Comparison of ENCODE assay signal across 19 cellular contexts in genomic region chr6:155955038-155955437, GRCh38.
DNase-seq lines count a peak whose midpoint lies in the region; ATAC-seq and TF ChIP-seq lines count a peak whose summit lies in the region.
"Had no signal": no experiment of that assay in that cellular context is flagged by ENCODE, and none has a peak within 500 bp of the region (broad histone marks: within the 10 kb centered on the region; RNA-seq: fewer than 3 reads in every experiment).

No MANE protein-coding gene starts in this region.

- H3K27ac ChIP-seq in HUES48 (ENCODE audit: low read depth, low read length), result peak overlapping the region; percentile 81
- peak overlapping the region; percentile 50 for H3K27ac ChIP-seq in iPS-20b (ENCODE audit: low read length)
- H3K27ac ChIP-seq: KMS-11 had no signal

- peaks cover 3% of the 10 kb centered on the region for H3K9me3 Mint-ChIP-seq in activated B cell treated with CpG ODN at 0.5 μM for 24 hours
- peaks cover 0 to 4% of the 10 kb centered on the region in 2 donors for H3K9me3 Mint-ChIP-seq in stimulated activated naive B cell treated with anti-CD40 and anti-IgM and Interleukin-4, amounts not matched to agents 10 μg/mL and 1 μg/mL and 100 μg/mL, for 72 hours

- peaks cover 5% of the 10 kb centered on the region for H3K4me1 Mint-ChIP-seq in activated B cell treated with CpG ODN at 0.5 μM for 24 hours
- H3K4me1 Mint-ChIP-seq in stimulated activated naive B cell treated with anti-CD40 and anti-IgM and Interleukin-4, amounts not matched to agents 10 μg/mL and 1 μg/mL and 100 μg/mL, for 72 hours, result peaks cover 0 to 3% of the 10 kb centered on the region in 2 donors

- no peaks in the 10 kb centered on the region for H3K27me3 Mint-ChIP-seq in activated B cell treated with CpG ODN at 0.5 μM for 24 hours
- H3K27me3 Mint-ChIP-seq in stimulated activated naive B cell treated with anti-CD40 and anti-IgM and Interleukin-4, amounts not matched to agents 10 μg/mL and 1 μg/mL and 100 μg/mL, for 72 hours, result no peaks in the 10 kb centered on the region

- POLR2A ChIA-PET in activated B cell treated with CpG ODN at 0.5 μM for 24 hours (lab: Charles Lee), result no interaction called here

- intact Hi-C loops in activated B cell treated with CpG ODN at 0.5 μM for 24 hours (cut with micrococcal nuclease), result no loop called here

- DNase-seq in activated B cell treated with CpG ODN at 0.5 μM for 24 hours (no peak), left lobe of liver (ENCODE audit: low spot score) (no peak)
- DNase-seq in stimulated activated naive B cell treated with anti-CD40 and anti-IgM and Interleukin-4, amounts not matched to agents 10 μg/mL and 1 μg/mL and 100 μg/mL, for 72 hours, result no peak
- DNase-seq: ACHN; AML-193; Caco-2; DMS53; NCI-H1105; NCI-H1694 treated with DMSO at 0.1 percent for 48 hours; NCI-H345; NK-92 treated with Interleukin-12 subunit alpha and Interleukin-12 subunit beta, amount 100 ng/mL, for 24 hours; RPMI8226; SIG-M5 had no signal

- H3K9me3 ChIP-seq in HUES48 (ENCODE audit: control insufficient read depth, insufficient read depth, low read length), result no peaks in the 10 kb centered on the region
- no peaks in the 10 kb centered on the region for H3K9me3 ChIP-seq in iPS-20b (ENCODE audit: insufficient read depth, low read depth, low read length)
- H3K9me3 ChIP-seq: Caco-2 had no signal

- H3K27ac Mint-ChIP-seq in activated B cell treated with CpG ODN at 0.5 μM for 24 hours, result peak overlapping the region; percentile 15
- H3K27ac Mint-ChIP-seq in stimulated activated naive B cell treated with anti-CD40 and anti-IgM and Interleukin-4, amounts not matched to agents 10 μg/mL and 1 μg/mL and 100 μg/mL, for 72 hours, result no peak overlapping the region

- CTCF ChIA-PET in activated B cell treated with CpG ODN at 0.5 μM for 24 hours (lab: Charles Lee), result no interaction called here

- H3K4me3 ChIP-seq in HUES48 (ENCODE audit: low read depth, low read length) (peak overlapping the region; percentile 33; the same call in 1 of the 2 replicates), iPS-20b (ENCODE audit: low read length) (0 out of 2 replicates have a peak overlapping the region, but pooled peaks have one; percentile 14)

- H3K36me3 ChIP-seq in HUES48 (ENCODE audit: control insufficient read depth, insufficient read depth, low read length), result no peaks in the 10 kb centered on the region
- no peaks in the 10 kb centered on the region for H3K36me3 ChIP-seq in iPS-20b (ENCODE audit: insufficient read depth, low read depth, low read length)

- ATAC-seq in activated B cell treated with CpG ODN at 0.5 μM for 24 hours (ENCODE audit: low read depth), result peak; percentile 75
- peak; percentile 84 to 86 for ATAC-seq in stimulated activated naive B cell treated with anti-CD40 and anti-IgM and Interleukin-4, amounts not matched to agents 10 μg/mL and 1 μg/mL and 100 μg/mL, for 72 hours (replicated peaks)
- ATAC-seq in left lobe of liver, result no peak
- no peak for ATAC-seq in GM21526 (IDR thresholded peaks at IDR 0.05; ENCODE audit: low FRiP score, unreplicated experiment)
- ATAC-seq in HG02571 (IDR thresholded peaks at IDR 0.05; ENCODE audit: unreplicated experiment), result no peak
- ATAC-seq: HCT116 had no signal

- H3K9ac ChIP-seq in HUES48 (ENCODE audit: low read depth, low read length) (peak overlapping the region; percentile 65), iPS-20b (ENCODE audit: low read depth, low read length) (peak overlapping the region; percentile 59; the same call in 1 of the 2 replicates)
- H3K9ac ChIP-seq: KMS-11 had no signal

- no peaks in the 10 kb centered on the region for H3K36me3 Mint-ChIP-seq in activated B cell treated with CpG ODN at 0.5 μM for 24 hours (ENCODE audit: low read depth)
- H3K36me3 Mint-ChIP-seq in stimulated activated naive B cell treated with anti-CD40 and anti-IgM and Interleukin-4, amounts not matched to agents 10 μg/mL and 1 μg/mL and 100 μg/mL, for 72 hours, result no peaks in the 10 kb centered on the region

- H3K27me3 ChIP-seq in HUES48 (ENCODE audit: control insufficient read depth, insufficient read depth, low read length) (no peaks in the 10 kb centered on the region), iPS-20b (ENCODE audit: insufficient read depth, low read length) (no peaks in the 10 kb centered on the region)

- peaks cover 30% of the 10 kb centered on the region for H3K4me1 ChIP-seq in HUES48 (ENCODE audit: control insufficient read depth, insufficient read depth, low read length)
- peaks cover 31% of the 10 kb centered on the region; the same call in 1 of the 2 replicates for H3K4me1 ChIP-seq in iPS-20b (ENCODE audit: insufficient read depth, low read length)
- H3K4me1 ChIP-seq: Caco-2 had no signal

- no peak for TF ChIP-seq CTCF in activated B cell treated with CpG ODN at 0.5 μM for 24 hours (IDR thresholded peaks at IDR 0.05)

- H3K4me3 Mint-ChIP-seq in activated B cell treated with CpG ODN at 0.5 μM for 24 hours, result no peak overlapping the region
- peak overlapping the region in 1 of 2 donors; percentile 30 for H3K4me3 Mint-ChIP-seq in stimulated activated naive B cell treated with anti-CD40 and anti-IgM and Interleukin-4, amounts not matched to agents 10 μg/mL and 1 μg/mL and 100 μg/mL, for 72 hours

Comparison
In these comparisons a context has a peak if more than half of its experiments do, and no peak if none do; other contexts are left out.
1. ATAC-seq: peak in activated B cell treated with CpG ODN at 0.5 μM for 24 hours (single experiment) and stimulated activated naive B cell treated with anti-CD40 and anti-IgM and Interleukin-4, amounts not matched to agents 10 μg/mL and 1 μg/mL and 100 μg/mL, for 72 hours (2 of 2); none in left lobe of liver (single experiment), GM21526 (single experiment) and HG02571 (single experiment).